ENCODE assay signal across 1 cellular context in genomic region chr15:90099868-90100854, GRCh38.
TF ChIP-seq lines count a peak whose summit lies in the region.

No MANE protein-coding gene starts in this region.

TF ChIP-seq in SK-N-SH treated with all-trans-retinoic acid at 6 μM for 48 hours, 23 proteins besides CTCF, POLR2A, EP300 and RAD21 (continued from another document):
- TF ChIP-seq CREB5 (CRISPR knock-in tag; IDR thresholded peaks at IDR 0.05; ENCODE audit: low read depth) (no peak), ZC3H10 (CRISPR knock-in tag; IDR thresholded peaks at IDR 0.05) (no peak), CSDC2 (CRISPR knock-in tag; IDR thresholded peaks at IDR 0.05) (no peak), ZFP30 (CRISPR knock-in tag; IDR thresholded peaks at IDR 0.05) (no peak), ZFP3 (CRISPR knock-in tag; IDR thresholded peaks at IDR 0.05) (no peak), SNAI2 (CRISPR knock-in tag; IDR thresholded peaks at IDR 0.05) (no peak), ESRRG (CRISPR knock-in tag; IDR thresholded peaks at IDR 0.05) (no peak)
